Comparison of ENCODE assay signal across 16 cellular contexts in genomic region chr22:20584029-20584871, GRCh38.
"Had no signal": no experiment of that assay in that cellular context is flagged by ENCODE, and none has a peak within 500 bp of the region (broad histone marks: within the 10 kb centered on the region; RNA-seq: fewer than 3 reads in every experiment).

No MANE protein-coding gene starts in this region.

- H3K27me3 ChIP-seq: dorsolateral prefrontal cortex, esophagus muscularis mucosa, right lobe of liver, suprapubic skin, upper lobe of right lung had no signal

- H3K9me3 ChIP-seq: esophagus muscularis mucosa, prostate gland, right lobe of liver, suprapubic skin, upper lobe of right lung had no signal

- H3K4me3 Mint-ChIP-seq: activated B cell treated with CpG ODN at 0.5 μM for 24 hours; activated naive CD8-positive, alpha-beta T cell treated with anti-CD3 and anti-CD28 coated beads for 36 hours; memory B cell; natural killer cell treated with Interleukin-12 subunit alpha and Interleukin-12 subunit beta and Interleukin-15 and Interleukin-18, amount 100 ng/mL, for 72 hours; T-cell had no signal

- H3K27me3 Mint-ChIP-seq: activated B cell treated with CpG ODN at 0.5 μM for 24 hours; activated naive CD8-positive, alpha-beta T cell treated with anti-CD3 and anti-CD28 coated beads for 36 hours; memory B cell; natural killer cell treated with Interleukin-12 subunit alpha and Interleukin-12 subunit beta and Interleukin-15 and Interleukin-18, amount 100 ng/mL, for 72 hours; T-cell had no signal

- H3K4me1 ChIP-seq: prostate gland, right lobe of liver, upper lobe of right lung had no signal

- ATAC-seq: natural killer cell treated with Interleukin-12 subunit alpha and Interleukin-12 subunit beta and Interleukin-15 and Interleukin-18, amount 100 ng/mL, for 72 hours; right lobe of liver; stimulated activated naive CD8-positive, alpha-beta T cell treated with anti-CD3 and anti-CD28 coated beads, Interleukin-15, Interleukin-2, amounts not matched to agents 100 U/mL and 50 U/mL, for 24 hours; T-cell; upper lobe of right lung had no signal

- H3K4me1 Mint-ChIP-seq: activated B cell treated with CpG ODN at 0.5 μM for 24 hours, memory B cell had no signal

- H3K27ac Mint-ChIP-seq: activated B cell treated with CpG ODN at 0.5 μM for 24 hours; activated naive CD8-positive, alpha-beta T cell treated with anti-CD3 and anti-CD28 coated beads for 36 hours; memory B cell; natural killer cell treated with Interleukin-12 subunit alpha and Interleukin-12 subunit beta and Interleukin-15 and Interleukin-18, amount 100 ng/mL, for 72 hours had no signal

- H3K36me3 Mint-ChIP-seq: natural killer cell treated with Interleukin-12 subunit alpha and Interleukin-12 subunit beta and Interleukin-15 and Interleukin-18, amount 100 ng/mL, for 72 hours had no signal

- H3K27ac ChIP-seq: esophagus muscularis mucosa, prostate gland, right lobe of liver, SK-N-MC, suprapubic skin, upper lobe of right lung had no signal

- H3K4me3 ChIP-seq: dorsolateral prefrontal cortex, esophagus muscularis mucosa, prostate gland, right lobe of liver, SK-N-MC, upper lobe of right lung had no signal

- DNase-seq: activated B cell treated with CpG ODN at 0.5 μM for 24 hours; activated CD4-positive, alpha-beta T cell treated with anti-CD3 and anti-CD28 coated beads, Interleukin-2, amount 50 U/mL, for 1 hour; activated naive CD8-positive, alpha-beta T cell treated with anti-CD3 and anti-CD28 coated beads for 36 hours; occipital lobe; stimulated activated CD4-positive, alpha-beta T cell treated with anti-CD3 and anti-CD28 coated beads, Interleukin-2, amount 100 ng/mL, for 24 hours; stimulated activated naive CD8-positive, alpha-beta T cell treated with anti-CD3 and anti-CD28 coated beads, Interleukin-15, Interleukin-2, amounts not matched to agents 100 U/mL and 50 U/mL, for 24 hours; T-cell; upper lobe of right lung had no signal

- H3K9me3 Mint-ChIP-seq: activated B cell treated with CpG ODN at 0.5 μM for 24 hours; activated naive CD8-positive, alpha-beta T cell treated with anti-CD3 and anti-CD28 coated beads for 36 hours; memory B cell; natural killer cell treated with Interleukin-12 subunit alpha and Interleukin-12 subunit beta and Interleukin-15 and Interleukin-18, amount 100 ng/mL, for 72 hours; T-cell had no signal
